In genomic region chr3:128133273-128133883, GRCh38 we compare ENCODE assay signal across 8 cellular contexts. TPM values are rescaled to one million over a fixed set of nuclear protein-coding genes. Genes with fewer than 3 reads are reported as not detected.
DNase-seq lines count a peak whose midpoint lies in the region; ATAC-seq and TF ChIP-seq lines count a peak whose summit lies in the region.

No MANE protein-coding gene starts in this region.

- H3K27me3 Mint-ChIP-seq in activated CD4-positive, alpha-beta T cell treated with anti-CD3 and anti-CD28 coated beads, Interleukin-2, amount 10 ng/mL, durations not matched to agents 24 days and 14 days, result peaks cover 29% of the 10 kb centered on the region

- H2AFZ ChIP-seq in osteoblast (ENCODE audit: low read length), result no peak overlapping the region

- intact Hi-C loops in activated CD4-positive, alpha-beta T cell treated with anti-CD3 and anti-CD28 coated beads, Interleukin-2, amount 10 ng/mL, durations not matched to agents 24 days and 14 days (cut with micrococcal nuclease), result loop anchor here (1.0 kb wide), 1 partner anchor 38 kb away; no protein-coding TSS in a partner anchor
- intact Hi-C loops in esophagus muscularis mucosa (cut with DNase I), result no loop called here

- no peaks in the 10 kb centered on the region for H3K9me3 Mint-ChIP-seq in activated CD4-positive, alpha-beta T cell treated with anti-CD3 and anti-CD28 coated beads, Interleukin-2, amount 10 ng/mL, durations not matched to agents 24 days and 14 days

- DNase-seq in NCI-H82 (lab: John Stamatoyannopoulos, UW), result peak; percentile 81
- no peak for DNase-seq in NCI-H82 treated with DMSO at 0.1 percent for 48 hours (lab: John Stamatoyannopoulos, UW; ENCODE audit: unreplicated experiment)
- peak; percentile 26 to 66 for DNase-seq in NCI-H2081 (lab: John Stamatoyannopoulos, UW)
- DNase-seq in activated CD4-positive, alpha-beta T cell treated with anti-CD3 and anti-CD28 coated beads, Interleukin-2, amount 10 ng/mL, durations not matched to agents 24 days and 14 days, result peak; percentile 83
- DNase-seq in esophagus muscularis mucosa (ENCODE audit: extremely low spot score), result no peak
- DNase-seq in osteoblast (ENCODE audit: insufficient read length, low spot score, missing footprints), result no peak

- no peaks in the 10 kb centered on the region for H4K20me1 ChIP-seq in osteoblast (ENCODE audit: insufficient read depth, low read length)

- H3K4me3 ChIP-seq in esophagus muscularis mucosa (no peak overlapping the region), osteoblast (ENCODE audit: insufficient read depth, low read length) (no peak overlapping the region)

- no peak overlapping the region for H3K27ac Mint-ChIP-seq in activated CD4-positive, alpha-beta T cell treated with anti-CD3 and anti-CD28 coated beads, Interleukin-2, amount 10 ng/mL, durations not matched to agents 24 days and 14 days

- H3K36me3 Mint-ChIP-seq in activated CD4-positive, alpha-beta T cell treated with anti-CD3 and anti-CD28 coated beads, Interleukin-2, amount 10 ng/mL, durations not matched to agents 24 days and 14 days (ENCODE audit: low read depth), result no peaks in the 10 kb centered on the region

- no peak for TF ChIP-seq POLR2A in esophagus muscularis mucosa (IDR thresholded peaks at IDR 0.05; ENCODE audit: low read depth)

- H3K4me1 Mint-ChIP-seq in activated CD4-positive, alpha-beta T cell treated with anti-CD3 and anti-CD28 coated beads, Interleukin-2, amount 10 ng/mL, durations not matched to agents 24 days and 14 days, result no peaks in the 10 kb centered on the region

- peak; percentile 31 to 53 (median 48) for TF ChIP-seq CTCF in esophagus muscularis mucosa (IDR thresholded peaks at IDR 0.05)
- TF ChIP-seq CTCF in osteoblast (IDR thresholded peaks at IDR 0.05; ENCODE audit: extremely low read depth, low read depth, low read length), result peak; percentile 75

- H3K27me3 ChIP-seq in esophagus muscularis mucosa, result peaks cover 0 to 8% (median 0%) of the 10 kb centered on the region in 4 donors
- peaks cover 25% of the 10 kb centered on the region for H3K27me3 ChIP-seq in osteoblast (ENCODE audit: insufficient read depth, low read length)

- ATAC-seq in GM19023 (IDR thresholded peaks at IDR 0.05; ENCODE audit: unreplicated experiment) (no peak), HG02623 (IDR thresholded peaks at IDR 0.05; ENCODE audit: unreplicated experiment) (no peak)

- H3K36me3 ChIP-seq in esophagus muscularis mucosa (no peaks in the 10 kb centered on the region), osteoblast (ENCODE audit: insufficient read depth, low read length) (no peaks in the 10 kb centered on the region)

- no peaks in the 10 kb centered on the region for H3K4me1 ChIP-seq in esophagus muscularis mucosa
- no peaks in the 10 kb centered on the region for H3K4me1 ChIP-seq in osteoblast (ENCODE audit: insufficient read depth, low read length)

- no peak overlapping the region for H3K4me3 Mint-ChIP-seq in activated CD4-positive, alpha-beta T cell treated with anti-CD3 and anti-CD28 coated beads, Interleukin-2, amount 10 ng/mL, durations not matched to agents 24 days and 14 days

- no peaks in the 10 kb centered on the region for H3K9me3 ChIP-seq in esophagus muscularis mucosa
- H3K9me3 ChIP-seq in osteoblast (ENCODE audit: low read depth, low read length), result no peaks in the 10 kb centered on the region

- H3K27ac ChIP-seq in esophagus muscularis mucosa (replicated peaks in 1 of 4) (no peak overlapping the region), osteoblast (ENCODE audit: low read depth, low read length) (no peak overlapping the region)

- TF ChIP-seq EP300 in esophagus muscularis mucosa (IDR thresholded peaks at IDR 0.05), result no peak

- H3K4me2 ChIP-seq in osteoblast (ENCODE audit: insufficient read depth, low read length), result no peak overlapping the region

- no peaks in the 10 kb centered on the region for H3K79me2 ChIP-seq in osteoblast (ENCODE audit: insufficient read depth, low read length)

- WGBS in esophagus muscularis mucosa, result 66% methylated on average over 3 of the region's 3 CpGs

RNA-seq across cellular contexts. Expression of gene RUVBL1, which starts 9.8 kb away (rescaled TPM):
- total RNA-seq in activated CD4-positive, alpha-beta T cell treated with anti-CD3 and anti-CD28 coated beads, Interleukin-2, amount 10 ng/mL, durations not matched to agents 24 days and 14 days, result 149 and 150 TPM in 2 replicates
- total RNA-seq in esophagus muscularis mucosa, result 10 to 100 TPM; 21.4 to 28.9 (median 23.8) TPM
- total RNA-seq in osteoblast, result 40.1 and 41.6 TPM in 2 replicates

RNA-seq across cellular contexts. Expression of gene EEFSEC, which starts 19.9 kb away (rescaled TPM):
- 19.2 and 21.3 TPM in 2 replicates for total RNA-seq in activated CD4-positive, alpha-beta T cell treated with anti-CD3 and anti-CD28 coated beads, Interleukin-2, amount 10 ng/mL, durations not matched to agents 24 days and 14 days
- total RNA-seq in esophagus muscularis mucosa (10 to 100 TPM in 3 of 4 donors, 1 to 10 TPM in 1; 9.1 to 17.4 (median 15.8) TPM), osteoblast (4.4 and 5.1 TPM in 2 replicates)

Comparison
In these comparisons a context has a peak if more than half of its experiments do, and no peak if none do; other contexts are left out.
1. DNase-seq: peak in NCI-H82 (single experiment), NCI-H2081 (2 of 2) and activated CD4-positive, alpha-beta T cell treated with anti-CD3 and anti-CD28 coated beads, Interleukin-2, amount 10 ng/mL, durations not matched to agents 24 days and 14 days (single experiment); none in NCI-H82 treated with DMSO at 0.1 percent for 48 hours (single experiment), esophagus muscularis mucosa (single experiment) and osteoblast (single experiment).